ENCODE assay signal across 2 cellular contexts in the genomic region with DNA sequence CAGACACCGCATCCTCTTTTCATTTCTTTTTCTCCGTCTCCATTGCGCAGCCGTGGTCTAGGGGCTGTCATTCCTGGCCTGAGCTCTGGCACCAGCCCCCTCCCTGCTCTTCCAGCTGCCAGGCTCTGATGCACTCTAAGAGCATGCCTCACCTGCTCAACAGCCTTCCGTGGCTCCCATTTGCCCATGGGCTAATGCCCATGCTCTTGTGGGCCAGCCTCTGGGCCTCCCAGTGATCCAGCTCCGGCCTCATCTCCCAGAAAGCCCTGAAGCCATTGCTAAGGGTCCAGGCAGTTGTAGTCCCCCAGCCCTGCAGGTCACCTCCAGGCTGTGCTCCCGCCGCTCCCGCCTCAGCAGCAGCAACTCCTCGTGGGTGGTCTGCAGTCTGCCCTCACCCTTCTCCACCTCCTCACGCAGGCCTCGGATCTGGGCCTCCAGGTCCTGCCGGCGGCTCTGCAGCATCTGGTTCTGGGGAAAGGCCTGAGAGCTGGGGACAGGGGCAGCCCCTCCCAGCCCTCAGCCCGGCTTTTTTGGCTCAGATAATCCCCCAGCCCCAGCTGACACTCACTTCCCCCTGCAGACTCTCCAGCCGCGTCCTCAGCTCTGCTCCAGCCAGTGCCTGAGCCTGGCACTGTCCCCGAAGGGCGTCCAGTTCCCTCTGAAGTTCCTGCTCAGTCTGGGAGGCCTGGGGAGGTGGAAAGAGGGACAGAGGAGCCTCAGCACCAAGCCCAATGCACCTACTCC.
TF ChIP-seq lines count a peak whose summit lies in the region.

No MANE protein-coding gene starts in this region.

TF ChIP-seq in HepG2, 621 proteins besides CTCF, POLR2A, EP300 and RAD21:
- TF ChIP-seq, protein P1, sequence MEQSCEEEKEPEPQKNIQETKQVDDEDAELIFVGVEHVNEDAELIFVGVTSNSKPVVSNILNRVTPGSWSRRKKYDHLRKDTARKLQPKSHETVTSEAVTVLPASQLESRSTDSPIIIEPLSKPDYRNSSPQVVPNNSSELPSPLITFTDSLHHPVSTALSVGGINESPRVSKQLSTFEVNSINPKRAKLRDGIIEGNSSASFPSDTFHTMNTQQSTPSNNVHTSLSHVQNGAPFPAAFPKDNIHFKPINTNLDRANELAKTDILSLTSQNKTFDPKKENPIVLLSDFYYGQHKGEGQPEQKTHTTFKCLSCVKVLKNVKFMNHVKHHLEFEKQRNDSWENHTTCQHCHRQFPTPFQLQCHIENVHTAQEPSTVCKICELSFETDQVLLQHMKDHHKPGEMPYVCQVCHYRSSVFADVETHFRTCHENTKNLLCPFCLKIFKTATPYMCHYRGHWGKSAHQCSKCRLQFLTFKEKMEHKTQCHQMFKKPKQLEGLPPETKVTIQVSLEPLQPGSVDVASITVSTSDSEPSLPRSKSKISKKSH (CRISPR knock-in tag; IDR thresholded peaks at IDR 0.05; ENCODE audit: borderline replicate concordance) = no peak
- TF ChIP-seq ZNF101 (CRISPR knock-in tag; IDR thresholded peaks at IDR 0.05; ENCODE audit: borderline replicate concordance, low read depth) = no peak
- no peak for TF ChIP-seq KLF11 (CRISPR knock-in tag; IDR thresholded peaks at IDR 0.05)
- TF ChIP-seq ZNF589 (CRISPR knock-in tag; conservative IDR thresholded peaks at IDR 0.05) = no peak
- TF ChIP-seq EEA1 (CRISPR knock-in tag; IDR thresholded peaks at IDR 0.05; ENCODE audit: borderline replicate concordance) = no peak
- TF ChIP-seq, protein P2, sequence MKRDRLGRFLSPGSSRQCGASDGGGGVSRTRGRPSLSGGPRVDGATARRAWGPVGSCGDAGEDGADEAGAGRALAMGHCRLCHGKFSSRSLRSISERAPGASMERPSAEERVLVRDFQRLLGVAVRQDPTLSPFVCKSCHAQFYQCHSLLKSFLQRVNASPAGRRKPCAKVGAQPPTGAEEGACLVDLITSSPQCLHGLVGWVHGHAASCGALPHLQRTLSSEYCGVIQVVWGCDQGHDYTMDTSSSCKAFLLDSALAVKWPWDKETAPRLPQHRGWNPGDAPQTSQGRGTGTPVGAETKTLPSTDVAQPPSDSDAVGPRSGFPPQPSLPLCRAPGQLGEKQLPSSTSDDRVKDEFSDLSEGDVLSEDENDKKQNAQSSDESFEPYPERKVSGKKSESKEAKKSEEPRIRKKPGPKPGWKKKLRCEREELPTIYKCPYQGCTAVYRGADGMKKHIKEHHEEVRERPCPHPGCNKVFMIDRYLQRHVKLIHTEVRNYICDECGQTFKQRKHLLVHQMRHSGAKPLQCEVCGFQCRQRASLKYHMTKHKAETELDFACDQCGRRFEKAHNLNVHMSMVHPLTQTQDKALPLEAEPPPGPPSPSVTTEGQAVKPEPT (CRISPR knock-in tag; IDR thresholded peaks at IDR 0.05; ENCODE audit: low read depth) = no peak

TF ChIP-seq in SK-N-SH, 30 proteins besides CTCF, POLR2A, EP300 and RAD21:
- TF ChIP-seq FOSL2 (IDR thresholded peaks at IDR 0.05; ENCODE audit: borderline replicate concordance, low read depth) = no peak
- TF ChIP-seq, protein P3, sequence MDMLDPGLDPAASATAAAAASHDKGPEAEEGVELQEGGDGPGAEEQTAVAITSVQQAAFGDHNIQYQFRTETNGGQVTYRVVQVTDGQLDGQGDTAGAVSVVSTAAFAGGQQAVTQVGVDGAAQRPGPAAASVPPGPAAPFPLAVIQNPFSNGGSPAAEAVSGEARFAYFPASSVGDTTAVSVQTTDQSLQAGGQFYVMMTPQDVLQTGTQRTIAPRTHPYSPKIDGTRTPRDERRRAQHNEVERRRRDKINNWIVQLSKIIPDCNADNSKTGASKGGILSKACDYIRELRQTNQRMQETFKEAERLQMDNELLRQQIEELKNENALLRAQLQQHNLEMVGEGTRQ (IDR thresholded peaks at IDR 0.05; ENCODE audit: borderline replicate concordance, low read depth, low read length) = no peak
- TF ChIP-seq, protein P4, sequence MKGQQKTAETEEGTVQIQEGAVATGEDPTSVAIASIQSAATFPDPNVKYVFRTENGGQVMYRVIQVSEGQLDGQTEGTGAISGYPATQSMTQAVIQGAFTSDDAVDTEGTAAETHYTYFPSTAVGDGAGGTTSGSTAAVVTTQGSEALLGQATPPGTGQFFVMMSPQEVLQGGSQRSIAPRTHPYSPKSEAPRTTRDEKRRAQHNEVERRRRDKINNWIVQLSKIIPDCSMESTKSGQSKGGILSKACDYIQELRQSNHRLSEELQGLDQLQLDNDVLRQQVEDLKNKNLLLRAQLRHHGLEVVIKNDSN (IDR thresholded peaks at IDR 0.05; ENCODE audit: borderline replicate concordance, low read depth) = no peak
- TF ChIP-seq NRF1 (IDR thresholded peaks at IDR 0.05; ENCODE audit: low read depth, low read length) = no peak
- TF ChIP-seq GATA2 (CRISPR knock-in tag; IDR thresholded peaks at IDR 0.05) = no peak
- TF ChIP-seq MEF2A (IDR thresholded peaks at IDR 0.05; ENCODE audit: borderline replicate concordance, low read depth) = no peak
- no peak for TF ChIP-seq JUND (IDR thresholded peaks at IDR 0.05)
- no peak for TF ChIP-seq TAF1 (IDR thresholded peaks at IDR 0.05; ENCODE audit: borderline replicate concordance, low read depth, low read length)
- no peak for TF ChIP-seq EZH2phosphoT487 (IDR thresholded peaks at IDR 0.05; ENCODE audit: borderline replicate concordance, low read depth)
- TF ChIP-seq MXI1 (IDR thresholded peaks at IDR 0.05; ENCODE audit: low read depth, low read length) = no peak
- TF ChIP-seq, protein P5, sequence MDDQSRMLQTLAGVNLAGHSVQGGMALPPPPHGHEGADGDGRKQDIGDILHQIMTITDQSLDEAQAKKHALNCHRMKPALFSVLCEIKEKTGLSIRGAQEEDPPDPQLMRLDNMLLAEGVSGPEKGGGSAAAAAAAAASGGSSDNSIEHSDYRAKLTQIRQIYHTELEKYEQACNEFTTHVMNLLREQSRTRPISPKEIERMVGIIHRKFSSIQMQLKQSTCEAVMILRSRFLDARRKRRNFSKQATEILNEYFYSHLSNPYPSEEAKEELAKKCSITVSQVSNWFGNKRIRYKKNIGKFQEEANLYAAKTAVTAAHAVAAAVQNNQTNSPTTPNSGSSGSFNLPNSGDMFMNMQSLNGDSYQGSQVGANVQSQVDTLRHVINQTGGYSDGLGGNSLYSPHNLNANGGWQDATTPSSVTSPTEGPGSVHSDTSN (IDR thresholded peaks at IDR 0.05) = no peak
- TF ChIP-seq TCF12 (IDR thresholded peaks at IDR 0.05) = no peak
- TF ChIP-seq POLR2AphosphoS5 (IDR thresholded peaks at IDR 0.05; ENCODE audit: low read depth, low read length) = no peak
- TF ChIP-seq, protein P6, sequence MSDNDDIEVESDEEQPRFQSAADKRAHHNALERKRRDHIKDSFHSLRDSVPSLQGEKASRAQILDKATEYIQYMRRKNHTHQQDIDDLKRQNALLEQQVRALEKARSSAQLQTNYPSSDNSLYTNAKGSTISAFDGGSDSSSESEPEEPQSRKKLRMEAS (IDR thresholded peaks at IDR 0.05; ENCODE audit: low read depth) = no peak
- no peak for TF ChIP-seq RXRA (IDR thresholded peaks at IDR 0.05; ENCODE audit: borderline replicate concordance, low read depth)
- TF ChIP-seq, protein P7, sequence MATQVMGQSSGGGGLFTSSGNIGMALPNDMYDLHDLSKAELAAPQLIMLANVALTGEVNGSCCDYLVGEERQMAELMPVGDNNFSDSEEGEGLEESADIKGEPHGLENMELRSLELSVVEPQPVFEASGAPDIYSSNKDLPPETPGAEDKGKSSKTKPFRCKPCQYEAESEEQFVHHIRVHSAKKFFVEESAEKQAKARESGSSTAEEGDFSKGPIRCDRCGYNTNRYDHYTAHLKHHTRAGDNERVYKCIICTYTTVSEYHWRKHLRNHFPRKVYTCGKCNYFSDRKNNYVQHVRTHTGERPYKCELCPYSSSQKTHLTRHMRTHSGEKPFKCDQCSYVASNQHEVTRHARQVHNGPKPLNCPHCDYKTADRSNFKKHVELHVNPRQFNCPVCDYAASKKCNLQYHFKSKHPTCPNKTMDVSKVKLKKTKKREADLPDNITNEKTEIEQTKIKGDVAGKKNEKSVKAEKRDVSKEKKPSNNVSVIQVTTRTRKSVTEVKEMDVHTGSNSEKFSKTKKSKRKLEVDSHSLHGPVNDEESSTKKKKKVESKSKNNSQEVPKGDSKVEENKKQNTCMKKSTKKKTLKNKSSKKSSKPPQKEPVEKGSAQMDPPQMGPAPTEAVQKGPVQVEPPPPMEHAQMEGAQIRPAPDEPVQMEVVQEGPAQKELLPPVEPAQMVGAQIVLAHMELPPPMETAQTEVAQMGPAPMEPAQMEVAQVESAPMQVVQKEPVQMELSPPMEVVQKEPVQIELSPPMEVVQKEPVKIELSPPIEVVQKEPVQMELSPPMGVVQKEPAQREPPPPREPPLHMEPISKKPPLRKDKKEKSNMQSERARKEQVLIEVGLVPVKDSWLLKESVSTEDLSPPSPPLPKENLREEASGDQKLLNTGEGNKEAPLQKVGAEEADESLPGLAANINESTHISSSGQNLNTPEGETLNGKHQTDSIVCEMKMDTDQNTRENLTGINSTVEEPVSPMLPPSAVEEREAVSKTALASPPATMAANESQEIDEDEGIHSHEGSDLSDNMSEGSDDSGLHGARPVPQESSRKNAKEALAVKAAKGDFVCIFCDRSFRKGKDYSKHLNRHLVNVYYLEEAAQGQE (IDR thresholded peaks at IDR 0.05; ENCODE audit: low read depth, low read length) = no peak
